ENCODE assay signal across 14 cellular contexts in genomic region chrX:45852884-45853283, GRCh38.
DNase-seq lines count a peak whose midpoint lies in the region; ATAC-seq and TF ChIP-seq lines count a peak whose summit lies in the region.
"Had no signal": no experiment of that assay in that cellular context is flagged by ENCODE, and none has a peak within 500 bp of the region (broad histone marks: within the 10 kb centered on the region; RNA-seq: fewer than 3 reads in every experiment).

No MANE protein-coding gene starts in this region.

- H3K4me3 ChIP-seq in heart right ventricle = no peak overlapping the region
- H3K4me3 ChIP-seq: Peyer's patch, spleen had no signal

- no peaks in the 10 kb centered on the region for H3K9me3 Mint-ChIP-seq in activated CD4-positive, alpha-beta T cell treated with anti-CD3 and anti-CD28 coated beads, Interleukin-2, amount 10 ng/mL, durations not matched to agents 24 days and 14 days
- H3K9me3 Mint-ChIP-seq in brain (peaks cover 0 to 5% (median 0%) of the 10 kb centered on the region in 5 experiments), nephron progenitor cell (peaks cover 33% of the 10 kb centered on the region)

- H3K27me3 ChIP-seq in heart right ventricle = peaks cover 0 to 85% (median 0%) of the 10 kb centered on the region in 7 donors
- H3K27me3 ChIP-seq: Peyer's patch had no signal

- peak overlapping the region; percentile 91 for H3K27ac Mint-ChIP-seq in activated CD4-positive, alpha-beta T cell treated with anti-CD3 and anti-CD28 coated beads, Interleukin-2, amount 10 ng/mL, durations not matched to agents 24 days and 14 days
- H3K27ac Mint-ChIP-seq in brain (peak overlapping the region in 3 of 5 experiments; percentile 17 to 88 (median 86)), nephron progenitor cell (no peak overlapping the region)

- intact Hi-C loops in activated CD4-positive, alpha-beta T cell treated with anti-CD3 and anti-CD28 coated beads, Interleukin-2, amount 10 ng/mL, durations not matched to agents 24 days and 14 days (cut with micrococcal nuclease) = loop anchor here (2.0 to 5.0 kb wide), 3 partner anchors 231 to 524 kb away; no protein-coding TSS in a partner anchor
- intact Hi-C loops in heart right ventricle (cut with DNase I) = no loop called here

- H3K9me3 ChIP-seq in heart right ventricle = no peaks in the 10 kb centered on the region
- H3K9me3 ChIP-seq: Peyer's patch, spleen had no signal

- TF ChIP-seq CTCF in brain (conservative IDR thresholded peaks at IDR 0.05) = no peak
- TF ChIP-seq CTCF in nephron progenitor cell (IDR thresholded peaks at IDR 0.05) = no peak
- TF ChIP-seq CTCF in heart right ventricle (IDR thresholded peaks at IDR 0.05) = no peak

- peaks cover 23% of the 10 kb centered on the region for H3K36me3 Mint-ChIP-seq in activated CD4-positive, alpha-beta T cell treated with anti-CD3 and anti-CD28 coated beads, Interleukin-2, amount 10 ng/mL, durations not matched to agents 24 days and 14 days (ENCODE audit: low read depth)
- H3K36me3 Mint-ChIP-seq in brain = peaks cover 4% of the 10 kb centered on the region
- H3K36me3 Mint-ChIP-seq in nephron progenitor cell (ENCODE audit: low read depth) = peaks cover 8% of the 10 kb centered on the region

- WGBS in heart right ventricle, 2 donors = 95% methylated on average over 3 of the region's 3 CpGs

- peaks cover 0 to 5% (median 0%) of the 10 kb centered on the region in 9 donors for H3K4me1 ChIP-seq in heart right ventricle
- H3K4me1 ChIP-seq: Peyer's patch had no signal

- H3K36me3 ChIP-seq in heart right ventricle = no peaks in the 10 kb centered on the region
- H3K36me3 ChIP-seq: Peyer's patch, spleen had no signal

- no peaks in the 10 kb centered on the region for H3K27me3 Mint-ChIP-seq in activated CD4-positive, alpha-beta T cell treated with anti-CD3 and anti-CD28 coated beads, Interleukin-2, amount 10 ng/mL, durations not matched to agents 24 days and 14 days
- H3K27me3 Mint-ChIP-seq in brain (peaks cover 21% of the 10 kb centered on the region), nephron progenitor cell (ENCODE audit: low read depth, poor library complexity) (peaks cover 3% of the 10 kb centered on the region)
- H3K27me3 Mint-ChIP-seq: naive thymus-derived CD4-positive, alpha-beta T cell had no signal

- H3K4me1 Mint-ChIP-seq in activated CD4-positive, alpha-beta T cell treated with anti-CD3 and anti-CD28 coated beads, Interleukin-2, amount 10 ng/mL, durations not matched to agents 24 days and 14 days = peaks cover 25% of the 10 kb centered on the region
- H3K4me1 Mint-ChIP-seq in brain (peaks cover 18% of the 10 kb centered on the region), nephron progenitor cell (peaks cover 18% of the 10 kb centered on the region)

- H3K4me3 Mint-ChIP-seq in activated CD4-positive, alpha-beta T cell treated with anti-CD3 and anti-CD28 coated beads, Interleukin-2, amount 10 ng/mL, durations not matched to agents 24 days and 14 days = peak overlapping the region; percentile 66
- H3K4me3 Mint-ChIP-seq in brain (peak overlapping the region; percentile 58 to 87 (median 81)), nephron progenitor cell (peak overlapping the region; percentile 67)

- no peak overlapping the region for H3K27ac ChIP-seq in heart right ventricle
- H3K27ac ChIP-seq: Peyer's patch, spleen had no signal

- no peak for ATAC-seq in heart right ventricle
- ATAC-seq: naive thymus-derived CD4-positive, alpha-beta T cell had no signal

- DNase-seq in activated CD4-positive, alpha-beta T cell treated with anti-CD3 and anti-CD28 coated beads, Interleukin-2, amount 10 ng/mL, durations not matched to agents 24 days and 14 days = no peak
- DNase-seq in activated CD4-positive, alpha-beta T cell treated with anti-CD3 and anti-CD28 coated beads for 1 hour = no peak
- DNase-seq in NCI-H146 (lab: John Stamatoyannopoulos, UW) (peak; percentile 8), nephron progenitor cell (no peak), NCI-H2081 (lab: John Stamatoyannopoulos, UW) (no peak), heart right ventricle (no peak), NCI-H2029 treated with DMSO at 0.1 percent for 48 hours (lab: John Stamatoyannopoulos, UW) (no peak)
- DNase-seq: central memory CD4-positive, alpha-beta T cell; kidney; naive thymus-derived CD4-positive, alpha-beta T cell; Peyer's patch; spleen; T1000 had no signal
